In the genomic region with DNA sequence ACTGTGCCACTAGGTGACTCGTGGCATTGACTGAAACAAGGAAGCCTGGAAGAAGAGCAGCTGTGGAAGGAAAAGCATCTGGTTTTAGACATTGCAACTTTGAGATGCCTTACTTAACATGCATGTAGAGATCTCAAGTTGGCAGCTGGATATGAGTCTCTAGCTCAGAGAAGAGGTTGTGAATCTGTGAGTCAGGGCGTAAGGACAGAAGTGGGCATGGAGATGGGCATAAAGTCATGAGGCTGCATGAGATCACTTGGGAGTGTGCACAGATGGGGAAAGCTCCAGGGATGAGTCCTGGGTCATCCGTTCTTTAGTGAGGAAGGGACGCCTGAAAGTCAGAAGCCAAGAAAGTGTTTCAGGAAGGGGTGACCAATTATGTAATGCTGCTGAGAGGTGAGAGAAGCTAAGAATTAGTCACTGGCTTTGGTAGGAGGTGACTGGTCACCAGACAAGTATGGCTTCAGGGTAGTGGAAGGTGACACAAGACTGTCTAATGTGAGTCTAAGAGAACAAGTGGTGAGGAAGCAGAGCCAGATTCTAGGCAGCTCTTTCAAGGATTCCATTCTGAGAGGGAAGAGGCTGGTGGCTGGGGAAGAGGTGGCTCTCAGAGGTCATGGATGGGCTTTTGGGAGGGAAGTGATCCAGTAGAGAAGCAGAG, we compare ENCODE assay signal across 12 cellular contexts. TPM values are rescaled to one million over a fixed set of nuclear protein-coding genes. Genes with fewer than 3 reads are reported as not detected.
A peak's percentile ranks its signal among the peaks of the same experiment; 100 is the strongest.
DNase-seq lines count a peak whose midpoint lies in the region; ATAC-seq and TF ChIP-seq lines count a peak whose summit lies in the region.
"Had no signal": no experiment of that assay in that cellular context is flagged by ENCODE, and none has a peak within 500 bp of the region (broad histone marks: within the 10 kb centered on the region; RNA-seq: fewer than 3 reads in every experiment).

No MANE protein-coding gene starts in this region.

- peak overlapping the region; percentile 23 for H3K27ac Mint-ChIP-seq in activated CD4-positive, alpha-beta T cell treated with anti-CD3 and anti-CD28 coated beads for 36 hours
- H3K27ac Mint-ChIP-seq in effector memory CD8-positive, alpha-beta T cell: peak overlapping the region; percentile 20 to 56

- 86% methylated on average over 4 of the region's 4 CpGs for whole genome bisulfite sequencing in smooth muscle cell (ENCODE audit: low lambda C conversion rate)

- H3F3A ChIP-seq in smooth muscle cell (ENCODE audit: low read depth): no peaks in the 10 kb centered on the region

- no peaks in the 10 kb centered on the region for H4K20me1 ChIP-seq in smooth muscle cell (ENCODE audit: low read depth)

- in situ Hi-C loops in Panc1 (cut with HindIII; ENCODE audit: low pct_unique_long_range_greater_than_20kb, low sequenced_read_pairs) (no loop called here), GM13977 (cut with MboI; ENCODE audit: low pct_unique_long_range_greater_than_20kb, low sequenced_read_pairs, unreplicated experiment) (no loop called here)

- H3K27me3 Mint-ChIP-seq in activated CD4-positive, alpha-beta T cell treated with anti-CD3 and anti-CD28 coated beads for 36 hours: no peaks in the 10 kb centered on the region
- H3K27me3 Mint-ChIP-seq in effector memory CD8-positive, alpha-beta T cell: no peaks in the 10 kb centered on the region

- no peaks in the 10 kb centered on the region for H3K27me3 ChIP-seq in Panc1 (ENCODE audit: control insufficient read depth, insufficient read depth, low read length)
- no peaks in the 10 kb centered on the region for H3K27me3 ChIP-seq in smooth muscle cell (ENCODE audit: low read depth)
- H3K27me3 ChIP-seq in right atrium auricular region: no peaks in the 10 kb centered on the region
- H3K27me3 ChIP-seq: ascending aorta had no signal

- H3K9me3 Mint-ChIP-seq in activated CD4-positive, alpha-beta T cell treated with anti-CD3 and anti-CD28 coated beads for 36 hours (ENCODE audit: low read depth): no peaks in the 10 kb centered on the region
- H3K9me3 Mint-ChIP-seq in effector memory CD8-positive, alpha-beta T cell: no peaks in the 10 kb centered on the region
- H3K9me3 Mint-ChIP-seq: natural killer cell had no signal

- no TSS peak for BruUV-seq in Panc1 (replicated peaks; lab: Mats Ljungman, UMichigan)

- CTCF ChIA-PET in activated CD4-positive, alpha-beta T cell treated with anti-CD3 and anti-CD28 coated beads for 36 hours (lab: Charles Lee): interaction anchor here (0.7 to 1.4 kb wide), 6 partner anchors 12 to 336 kb away, joined by 3 to 4 read pairs (median 3); no protein-coding TSS in a partner anchor
- CTCF ChIA-PET in Panc1 (lab: Charles Lee): interaction anchor here (0.7 kb wide), 1 partner anchor 113 kb away, joined by 3 read pairs; no protein-coding TSS in a partner anchor

- H3K9me3 ChIP-seq in Panc1 (ENCODE audit: control insufficient read depth, insufficient read depth, low read depth, low read length) (no peaks in the 10 kb centered on the region), smooth muscle cell (replicated peaks; ENCODE audit: low read depth) (no peaks in the 10 kb centered on the region), right atrium auricular region (no peaks in the 10 kb centered on the region)
- H3K9me3 ChIP-seq: ascending aorta had no signal

- no peak overlapping the region for H2AFZ ChIP-seq in smooth muscle cell (ENCODE audit: low read depth)

- H3K27ac ChIP-seq in Panc1 (ENCODE audit: low read length): no peak overlapping the region
- H3K27ac ChIP-seq in smooth muscle cell (ENCODE audit: low read depth): peak overlapping the region; percentile 70
- H3K27ac ChIP-seq in right atrium auricular region: no peak overlapping the region
- H3K27ac ChIP-seq: ascending aorta had no signal

- H3K4me3 ChIP-seq in Panc1 (ENCODE audit: low read depth in 2 of 2, low read length in 2 of 2) (no peak overlapping the region), smooth muscle cell (no peak overlapping the region), right atrium auricular region (no peak overlapping the region)
- H3K4me3 ChIP-seq: ascending aorta had no signal

- no peak overlapping the region for H3K9ac ChIP-seq in smooth muscle cell (ENCODE audit: low read depth)

- POLR2A ChIA-PET in activated CD4-positive, alpha-beta T cell treated with anti-CD3 and anti-CD28 coated beads for 36 hours (lab: Charles Lee): interaction anchor here (0.7 to 1.3 kb wide), 3 partner anchors 21 to 29 kb away, joined by 3 to 6 read pairs (median 3); partner anchors contain the start of gene DDB2
- POLR2A ChIA-PET in Panc1 (lab: Charles Lee): no interaction called here

- H3K36me3 ChIP-seq in Panc1 (ENCODE audit: control insufficient read depth, insufficient read depth, low read length): no peaks in the 10 kb centered on the region
- H3K36me3 ChIP-seq in smooth muscle cell (ENCODE audit: low read depth): no peaks in the 10 kb centered on the region
- peaks cover 71% of the 10 kb centered on the region for H3K36me3 ChIP-seq in right atrium auricular region

- no peaks in the 10 kb centered on the region for H3K4me1 ChIP-seq in Panc1 (ENCODE audit: control insufficient read depth, insufficient read depth, low read length)
- no peaks in the 10 kb centered on the region for H3K4me1 ChIP-seq in smooth muscle cell (ENCODE audit: low read depth)
- H3K4me1 ChIP-seq in right atrium auricular region: peaks cover 0 to 4% of the 10 kb centered on the region in 2 donors
- H3K4me1 ChIP-seq: ascending aorta had no signal

- H3K4me1 Mint-ChIP-seq in activated CD4-positive, alpha-beta T cell treated with anti-CD3 and anti-CD28 coated beads for 36 hours: peaks cover 2% of the 10 kb centered on the region
- H3K4me1 Mint-ChIP-seq in effector memory CD8-positive, alpha-beta T cell (ENCODE audit: low read depth in 2 of 2): peaks cover 6 to 8% of the 10 kb centered on the region in 2 donors

- ATAC-seq in activated CD4-positive, alpha-beta T cell treated with anti-CD3 and anti-CD28 coated beads for 36 hours: peak; percentile 53
- ATAC-seq in Panc1: peak; percentile 27; the same call in 1 of the 2 replicates
- ATAC-seq in effector memory CD8-positive, alpha-beta T cell (replicated peaks): no peak

- peaks cover 51% of the 10 kb centered on the region for H3K36me3 Mint-ChIP-seq in activated CD4-positive, alpha-beta T cell treated with anti-CD3 and anti-CD28 coated beads for 36 hours (ENCODE audit: low read depth)
- H3K36me3 Mint-ChIP-seq in effector memory CD8-positive, alpha-beta T cell (ENCODE audit: insufficient read depth): peaks cover 65% of the 10 kb centered on the region

- H3K79me2 ChIP-seq in smooth muscle cell (ENCODE audit: low read depth): no peaks in the 10 kb centered on the region

- TF ChIP-seq CTCF in Panc1 (IDR thresholded peaks at IDR 0.05) (no peak), smooth muscle cell (IDR thresholded peaks at IDR 0.05; ENCODE audit: borderline replicate concordance, insufficient read depth, poor library complexity, severe bottlenecking) (no peak), GM13977 (IDR thresholded peaks at IDR 0.05; ENCODE audit: extremely low read depth, insufficient read depth, missing control alignments) (no peak), right atrium auricular region (IDR thresholded peaks at IDR 0.05) (no peak)

- DNase-seq in activated CD4-positive, alpha-beta T cell treated with anti-CD3 and anti-CD28 coated beads for 36 hours: no peak
- no peak for DNase-seq in activated CD4-positive, alpha-beta T cell treated with anti-CD3 and anti-CD28 coated beads, Interleukin-2, amount 50 U/mL, for 4 hours
- DNase-seq in Panc1 (ENCODE audit: low read depth, low spot score): peak; percentile 25
- no peak for DNase-seq in effector memory CD8-positive, alpha-beta T cell
- no peak for DNase-seq in smooth muscle cell (lab: John Stamatoyannopoulos, UW; ENCODE audit: unreplicated experiment)
- DNase-seq in NCI-H1436 (lab: John Stamatoyannopoulos, UW): no peak
- no peak for DNase-seq in GM13977 (ENCODE audit: low spot score)
- DNase-seq in right atrium auricular region (ENCODE audit: low spot score): no peak
- DNase-seq: activated CD4-positive, alpha-beta T cell treated with anti-CD3 and anti-CD28 coated beads for 4 hours; natural killer cell; stimulated activated CD8-positive, alpha-beta memory T cell treated with anti-CD3 and anti-CD28 coated beads, Interleukin-4, amount 100 ng/mL, for 48 hours had no signal

- H3K4me3 Mint-ChIP-seq in activated CD4-positive, alpha-beta T cell treated with anti-CD3 and anti-CD28 coated beads for 36 hours: no peak overlapping the region
- H3K4me3 Mint-ChIP-seq in effector memory CD8-positive, alpha-beta T cell: no peak overlapping the region
- H3K4me3 Mint-ChIP-seq: natural killer cell had no signal

- intact Hi-C loops in activated CD4-positive, alpha-beta T cell treated with anti-CD3 and anti-CD28 coated beads for 36 hours (cut with DNase I, micrococcal nuclease): no loop called here
- intact Hi-C loops in Panc1 (cut with micrococcal nuclease; ENCODE audit: unreplicated experiment): no loop called here

- no peak overlapping the region for H3K4me2 ChIP-seq in smooth muscle cell

RNA-seq across cellular contexts. Expression of gene ACP2, which starts 6.7 kb away (rescaled TPM):
- total RNA-seq in activated CD4-positive, alpha-beta T cell treated with anti-CD3 and anti-CD28 coated beads for 36 hours: 10 to 100 TPM; 10.2 to 11.2 TPM
- total RNA-seq in Panc1 (2021; ENCODE audit: unreplicated experiment): 28.4 TPM
- polyA plus RNA-seq in Panc1 (2012; ENCODE audit: insufficient read length): 28.7 TPM
- total RNA-seq in smooth muscle cell: 31.4 and 62.4 TPM in 2 replicates
- polyA plus RNA-seq in smooth muscle cell: 25.0 and 26.3 TPM in 2 replicates
- total RNA-seq in right atrium auricular region: 10 to 100 TPM; 45.2 to 59.4 TPM

RNA-seq across cellular contexts. Expression of gene NR1H3, which starts 15.9 kb away (rescaled TPM):
- 10 to 100 TPM in 1 of 2 experiments, 1 to 10 TPM in 1; 9.5 to 13.3 TPM for total RNA-seq in activated CD4-positive, alpha-beta T cell treated with anti-CD3 and anti-CD28 coated beads for 36 hours
- total RNA-seq in Panc1 (2021; ENCODE audit: unreplicated experiment) (17.2 TPM), smooth muscle cell (8.1 and 8.4 TPM in 2 replicates), right atrium auricular region (10 to 100 TPM; 15.9 to 23.2 TPM)
- polyA plus RNA-seq in Panc1 (2012; ENCODE audit: insufficient read length): 19.7 TPM
- 13.7 and 19.2 TPM in 2 replicates for polyA plus RNA-seq in smooth muscle cell

RNA-seq across cellular contexts. Expression of gene DDB2, which starts 27.1 kb away (rescaled TPM):
- 100 to 1,000 TPM; 159 to 178 TPM for total RNA-seq in activated CD4-positive, alpha-beta T cell treated with anti-CD3 and anti-CD28 coated beads for 36 hours
- total RNA-seq in Panc1 (2021; ENCODE audit: unreplicated experiment): 33.6 TPM
- polyA plus RNA-seq in Panc1 (2012; ENCODE audit: insufficient read length): 20.3 TPM
- total RNA-seq in smooth muscle cell: 60.1 and 64.4 TPM in 2 replicates
- 96.0 and 104 TPM in 2 replicates for polyA plus RNA-seq in smooth muscle cell
- 10 to 100 TPM in 1 of 2 donors, 1 to 10 TPM in 1; 8.8 to 12.0 TPM for total RNA-seq in right atrium auricular region

RNA-seq across cellular contexts. Expression of gene MADD, which starts 28.1 kb away (rescaled TPM):
- 10 to 100 TPM; 54.4 to 67.3 TPM for total RNA-seq in activated CD4-positive, alpha-beta T cell treated with anti-CD3 and anti-CD28 coated beads for 36 hours
- total RNA-seq in Panc1 (2021; ENCODE audit: unreplicated experiment): 51.1 TPM
- polyA plus RNA-seq in Panc1 (2012; ENCODE audit: insufficient read length): 42.9 TPM
- total RNA-seq in smooth muscle cell: 24.2 and 27.7 TPM in 2 replicates
- polyA plus RNA-seq in smooth muscle cell: 13.1 and 15.0 TPM in 2 replicates
- 10 to 100 TPM; 28.2 to 49.8 TPM for total RNA-seq in right atrium auricular region

RNA-seq across cellular contexts. Expression of gene PACSIN3, which starts 55.6 kb away (rescaled TPM):
- total RNA-seq in activated CD4-positive, alpha-beta T cell treated with anti-CD3 and anti-CD28 coated beads for 36 hours: 1 to 10 TPM; 4.1 to 5.9 TPM
- total RNA-seq in Panc1 (2021; ENCODE audit: unreplicated experiment): 45.3 TPM
- 60.0 TPM for polyA plus RNA-seq in Panc1 (2012; ENCODE audit: insufficient read length)
- 24.8 and 27.3 TPM in 2 replicates for total RNA-seq in smooth muscle cell
- polyA plus RNA-seq in smooth muscle cell: 55.7 and 85.9 TPM in 2 replicates
- total RNA-seq in right atrium auricular region: 100 to 1,000 TPM; 107 to 186 TPM
